9 cellular contexts compared by ENCODE assay signal in the genomic region with DNA sequence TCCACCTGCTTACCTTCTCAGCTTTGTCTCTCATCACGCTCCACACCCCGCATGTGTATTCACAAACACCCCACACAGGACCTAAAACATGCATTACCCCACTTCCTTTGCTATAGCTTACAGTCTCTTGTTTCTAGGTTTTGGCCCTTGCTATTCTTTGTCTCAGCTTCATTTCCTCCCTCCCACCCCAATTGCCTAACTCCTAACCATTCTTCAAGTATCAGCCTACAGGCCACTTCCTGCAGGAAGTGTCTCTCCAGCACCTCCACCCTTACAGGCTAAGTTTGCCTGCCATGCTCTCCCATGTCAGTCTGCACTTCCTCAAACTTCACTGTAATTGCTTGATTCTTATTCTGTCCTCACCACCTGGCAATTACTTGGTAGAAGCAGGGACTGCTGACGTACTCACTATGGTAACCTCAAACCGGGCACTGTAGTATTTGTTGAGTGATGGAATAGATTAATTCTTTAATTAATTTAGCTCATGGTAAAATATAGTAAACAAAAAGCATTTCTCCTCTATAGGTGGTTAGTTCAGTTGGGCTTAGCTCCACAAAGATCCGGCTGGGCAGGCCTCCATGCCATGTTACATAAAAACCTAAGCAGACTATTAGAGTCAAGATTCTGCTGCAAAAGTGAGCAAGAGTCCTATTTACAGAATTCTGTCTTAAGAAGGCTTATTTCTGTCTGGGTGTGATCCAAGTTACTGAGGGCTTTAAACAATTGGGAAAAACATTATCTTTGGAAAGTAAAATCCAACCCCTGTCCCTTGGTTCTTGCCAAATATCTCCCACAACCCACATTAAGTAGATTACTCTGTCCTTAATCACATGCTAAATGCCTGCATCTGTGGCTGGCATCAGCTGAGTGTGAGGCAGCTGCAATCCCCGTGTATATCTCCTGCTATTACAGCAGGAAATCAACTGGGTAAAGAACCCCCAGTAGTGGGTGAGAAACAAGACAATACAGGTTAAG.
A peak's percentile ranks its signal among the peaks of the same experiment; 100 is the strongest.
DNase-seq lines count a peak whose midpoint lies in the region; ATAC-seq and TF ChIP-seq lines count a peak whose summit lies in the region.
"Had no signal": no experiment of that assay in that cellular context is flagged by ENCODE, and none has a peak within 500 bp of the region (broad histone marks: within the 10 kb centered on the region; RNA-seq: fewer than 3 reads in every experiment).

No MANE protein-coding gene starts in this region.

- no peak for TF ChIP-seq CTCF in neural crest cell (conservative IDR thresholded peaks at IDR 0.05)
- no peak for TF ChIP-seq CTCF in ovary (IDR thresholded peaks at IDR 0.05)

- H3K27ac Mint-ChIP-seq in activated T-helper 1 cell treated with anti-CD3 and anti-CD28 coated beads, Interleukin-12 subunit alpha, Interleukin-12 subunit beta, Interleukin-2, Interleukin-4 antibody, amounts not matched to agents 30 ng/mL and 10 ng/mL and 1 ng/mL, durations not matched to agents 14 hours and 24 hours and 36 hours: peak overlapping the region; percentile 64
- H3K27ac Mint-ChIP-seq in neural crest cell (ENCODE audit: unreplicated experiment): peak overlapping the region; percentile 52

- H3K36me3 Mint-ChIP-seq in activated T-helper 1 cell treated with anti-CD3 and anti-CD28 coated beads, Interleukin-12 subunit alpha, Interleukin-12 subunit beta, Interleukin-2, Interleukin-4 antibody, amounts not matched to agents 30 ng/mL and 10 ng/mL and 1 ng/mL, durations not matched to agents 14 hours and 24 hours and 36 hours (ENCODE audit: low read depth): peaks cover 3% of the 10 kb centered on the region
- no peaks in the 10 kb centered on the region for H3K36me3 Mint-ChIP-seq in neural crest cell (ENCODE audit: low read depth)
- H3K36me3 Mint-ChIP-seq: IgD-negative memory B cell had no signal

- no peak for TF ChIP-seq POLR2A in ovary (IDR thresholded peaks at IDR 0.05)

- ATAC-seq in GM19328 (IDR thresholded peaks at IDR 0.05; ENCODE audit: unreplicated experiment): peak; percentile 22
- peak; percentile 49 for ATAC-seq in HG03432 (IDR thresholded peaks at IDR 0.05; ENCODE audit: unreplicated experiment)
- no peak for ATAC-seq in HG03520 (IDR thresholded peaks at IDR 0.05; ENCODE audit: unreplicated experiment)

- H3K4me3 ChIP-seq in ovary: no peak overlapping the region

- peaks cover 29% of the 10 kb centered on the region for H3K4me1 Mint-ChIP-seq in activated T-helper 1 cell treated with anti-CD3 and anti-CD28 coated beads, Interleukin-12 subunit alpha, Interleukin-12 subunit beta, Interleukin-2, Interleukin-4 antibody, amounts not matched to agents 30 ng/mL and 10 ng/mL and 1 ng/mL, durations not matched to agents 14 hours and 24 hours and 36 hours (ENCODE audit: low read depth)
- H3K4me1 Mint-ChIP-seq in neural crest cell: no peaks in the 10 kb centered on the region

- no peak overlapping the region for H3K27ac ChIP-seq in ovary

- WGBS in ovary, 3 donors: 53 to 58% (median 56%) methylated on average over 6 of the region's 6 CpGs

- H3K4me3 Mint-ChIP-seq in activated T-helper 1 cell treated with anti-CD3 and anti-CD28 coated beads, Interleukin-12 subunit alpha, Interleukin-12 subunit beta, Interleukin-2, Interleukin-4 antibody, amounts not matched to agents 30 ng/mL and 10 ng/mL and 1 ng/mL, durations not matched to agents 14 hours and 24 hours and 36 hours: peak overlapping the region; percentile 27
- no peak overlapping the region for H3K4me3 Mint-ChIP-seq in neural crest cell

- no peaks in the 10 kb centered on the region for H3K36me3 ChIP-seq in ovary

- DNase-seq in activated T-helper 1 cell treated with anti-CD3 and anti-CD28 coated beads, Interleukin-12 subunit alpha, Interleukin-12 subunit beta, Interleukin-2, Interleukin-4 antibody, amounts not matched to agents 30 ng/mL and 10 ng/mL and 1 ng/mL, durations not matched to agents 14 hours and 24 hours and 36 hours (ENCODE audit: low spot score): no peak
- no peak for DNase-seq in neural crest cell (ENCODE audit: low read depth, low spot score)
- no peak for DNase-seq in DMS114 treated with DMSO at 0.1 percent for 48 hours (lab: John Stamatoyannopoulos, UW; ENCODE audit: unreplicated experiment)
- DNase-seq in ovary: no peak
- no peak for DNase-seq in NCI-H2081 treated with DMSO at 0.1 percent for 48 hours (lab: John Stamatoyannopoulos, UW)

- no peaks in the 10 kb centered on the region for H3K27me3 Mint-ChIP-seq in activated T-helper 1 cell treated with anti-CD3 and anti-CD28 coated beads, Interleukin-12 subunit alpha, Interleukin-12 subunit beta, Interleukin-2, Interleukin-4 antibody, amounts not matched to agents 30 ng/mL and 10 ng/mL and 1 ng/mL, durations not matched to agents 14 hours and 24 hours and 36 hours (ENCODE audit: insufficient read depth)
- no peaks in the 10 kb centered on the region for H3K27me3 Mint-ChIP-seq in neural crest cell (ENCODE audit: low read depth)
- H3K27me3 Mint-ChIP-seq: IgD-negative memory B cell had no signal

- intact Hi-C loops in activated T-helper 1 cell treated with anti-CD3 and anti-CD28 coated beads, Interleukin-12 subunit alpha, Interleukin-12 subunit beta, Interleukin-2, Interleukin-4 antibody, amounts not matched to agents 30 ng/mL and 10 ng/mL and 1 ng/mL, durations not matched to agents 14 hours and 24 hours and 36 hours (cut with micrococcal nuclease): loop anchor here (5.0 kb wide), 1 partner anchor 125 kb away; a partner anchor contains a TSS
- intact Hi-C loops in ovary (cut with DNase I): no loop called here

- no peak for TF ChIP-seq EP300 in ovary (IDR thresholded peaks at IDR 0.05)

- peaks cover 16% of the 10 kb centered on the region for H3K9me3 Mint-ChIP-seq in activated T-helper 1 cell treated with anti-CD3 and anti-CD28 coated beads, Interleukin-12 subunit alpha, Interleukin-12 subunit beta, Interleukin-2, Interleukin-4 antibody, amounts not matched to agents 30 ng/mL and 10 ng/mL and 1 ng/mL, durations not matched to agents 14 hours and 24 hours and 36 hours
- peaks cover 2% of the 10 kb centered on the region for H3K9me3 Mint-ChIP-seq in neural crest cell
- H3K9me3 Mint-ChIP-seq: IgD-negative memory B cell had no signal

- H3K27me3 ChIP-seq in ovary: no peaks in the 10 kb centered on the region

- H3K4me1 ChIP-seq in ovary (ENCODE audit: insufficient read depth): no peaks in the 10 kb centered on the region

- H3K9me3 ChIP-seq in ovary: no peaks in the 10 kb centered on the region
